21 cellular contexts compared by ENCODE assay signal in the genomic region with DNA sequence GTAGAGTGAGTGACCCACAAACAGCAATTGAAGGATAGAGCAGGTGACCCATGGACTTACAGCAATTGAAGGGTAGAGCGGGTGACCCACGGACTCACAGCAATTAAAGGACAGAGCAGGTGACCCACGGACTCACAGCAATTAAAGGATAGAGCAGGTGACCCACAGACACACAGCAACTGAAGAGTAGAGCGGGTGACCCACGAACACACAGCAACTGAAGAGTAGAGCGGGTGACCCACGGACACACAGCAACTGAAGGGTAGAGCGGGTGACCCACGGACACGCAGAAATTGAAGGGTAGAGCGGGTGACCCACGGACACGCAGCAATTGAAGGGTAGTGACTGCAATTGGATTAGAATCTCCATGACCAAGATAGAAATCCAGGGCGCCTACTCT.
"Had no signal": no experiment of that assay in that cellular context is flagged by ENCODE, and none has a peak within 500 bp of the region (broad histone marks: within the 10 kb centered on the region; RNA-seq: fewer than 3 reads in every experiment).

No MANE protein-coding gene starts in this region.

- H3K27ac ChIP-seq: epithelial cell of prostate, esophagus muscularis mucosa, gastrocnemius medialis, heart right ventricle, left lung, lower lobe of right lung, suprapubic skin, thyroid gland, uterus had no signal

- FAIRE-seq: endometrium, islet of Langerhans had no signal

- H3K4me3 ChIP-seq: esophagus muscularis mucosa, gastrocnemius medialis, heart right ventricle, left lung, lower lobe of right lung, smooth muscle cell, suprapubic skin, thyroid gland, uterus had no signal

- H3K4me3 Mint-ChIP-seq: memory B cell; stimulated activated effector memory CD8-positive, alpha-beta T cell treated with anti-CD3 and anti-CD28 coated beads, Interleukin-12 subunit alpha, Interleukin-12 subunit beta, amount 100 ng/mL, for 72 hours; type B pancreatic cell had no signal

- H3K4me1 ChIP-seq: uterus had no signal

- H3K36me3 Mint-ChIP-seq: memory B cell, type B pancreatic cell had no signal

- DNase-seq: effector memory CD4-positive, alpha-beta T cell; heart right ventricle; hypothalamus; left lung; lower lobe of right lung; midbrain; right cardiac atrium; stimulated activated CD4-positive, alpha-beta T cell treated with anti-CD3 and anti-CD28 coated beads, Interleukin-4, amount 100 ng/mL, for 1 hour; stimulated activated naive CD8-positive, alpha-beta T cell treated with anti-CD3 and anti-CD28 coated beads, Interleukin-15, Interleukin-2, amounts not matched to agents 100 U/mL and 50 U/mL, for 24 hours; thyroid gland; uterus had no signal

- H3K27me3 ChIP-seq: esophagus muscularis mucosa, left lung, suprapubic skin, thyroid gland, uterus had no signal

- H3K27ac Mint-ChIP-seq: memory B cell; stimulated activated effector memory CD8-positive, alpha-beta T cell treated with anti-CD3 and anti-CD28 coated beads, Interleukin-12 subunit alpha, Interleukin-12 subunit beta, amount 100 ng/mL, for 72 hours; type B pancreatic cell had no signal

- H3K36me3 ChIP-seq: esophagus muscularis mucosa, gastrocnemius medialis, heart right ventricle, left lung, lower lobe of right lung, suprapubic skin, thyroid gland, uterus had no signal

- ATAC-seq: gastrocnemius medialis; heart right ventricle; left lung; lower lobe of right lung; right cardiac atrium; stimulated activated effector memory CD8-positive, alpha-beta T cell treated with anti-CD3 and anti-CD28 coated beads, Interleukin-12 subunit alpha, Interleukin-12 subunit beta, amount 100 ng/mL, for 72 hours; stimulated activated naive CD8-positive, alpha-beta T cell treated with anti-CD3 and anti-CD28 coated beads, Interleukin-15, Interleukin-2, amounts not matched to agents 100 U/mL and 50 U/mL, for 24 hours had no signal

- H3K4me2 ChIP-seq: smooth muscle cell had no signal

- H3K9me3 Mint-ChIP-seq: memory B cell; stimulated activated effector memory CD8-positive, alpha-beta T cell treated with anti-CD3 and anti-CD28 coated beads, Interleukin-12 subunit alpha, Interleukin-12 subunit beta, amount 100 ng/mL, for 72 hours; type B pancreatic cell had no signal

- H3K9me3 ChIP-seq: esophagus muscularis mucosa, gastrocnemius medialis, heart right ventricle, left lung, lower lobe of right lung, suprapubic skin, thyroid gland, uterus had no signal
